ENCODE assay signal across 1 cellular context in the genomic region with DNA sequence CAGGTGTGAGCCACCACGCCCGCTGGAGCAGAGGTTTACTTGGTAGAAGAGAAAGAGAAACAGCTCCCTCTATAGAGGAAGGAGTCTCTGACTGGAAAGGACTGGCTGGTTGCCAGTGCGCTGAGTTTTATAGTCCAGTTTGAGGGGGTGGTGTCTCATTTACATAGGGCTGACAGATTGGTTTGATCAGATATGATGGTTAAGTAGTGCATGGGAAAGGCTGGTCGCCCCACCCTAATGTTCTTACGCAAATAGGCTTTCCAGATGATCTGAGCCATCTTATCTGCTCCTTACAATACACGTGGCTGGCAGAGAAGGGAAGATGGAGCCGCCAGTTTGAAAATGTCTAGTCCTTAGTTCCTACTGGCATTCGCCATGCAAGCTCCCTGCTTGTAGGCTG.
TF ChIP-seq lines count a peak whose summit lies in the region.

No MANE protein-coding gene starts in this region.

TF ChIP-seq in K562, 482 proteins besides CTCF, POLR2A, EP300 and RAD21 (continued from another document and continues in another):
- TF ChIP-seq CREB5 (CRISPR knock-in tag; IDR thresholded peaks at IDR 0.05) = no peak
- no peak for TF ChIP-seq MEF2A (IDR thresholded peaks at IDR 0.05; ENCODE audit: control insufficient read depth, low read depth, low read length)
- no peak for TF ChIP-seq ZFX (CRISPR knock-in tag; IDR thresholded peaks at IDR 0.05)
- TF ChIP-seq ZNF318 (IDR thresholded peaks at IDR 0.05; ENCODE audit: borderline replicate concordance in 1 of 2, low read depth in 1 of 2) = no peak
- TF ChIP-seq ZNF695 (CRISPR knock-in tag; IDR thresholded peaks at IDR 0.05) = no peak
- no peak for TF ChIP-seq ZNF24 (IDR thresholded peaks at IDR 0.05)
- no peak for TF ChIP-seq SRSF9 (IDR thresholded peaks at IDR 0.05; ENCODE audit: borderline replicate concordance, low read depth, low read length)
- TF ChIP-seq ZNF639 (CRISPR knock-in tag; conservative IDR thresholded peaks at IDR 0.05 in 1 of 2, IDR thresholded peaks at IDR 0.05 in 1 of 2) = no peak
- no peak for TF ChIP-seq ZNF785 (CRISPR knock-in tag; IDR thresholded peaks at IDR 0.05)
- TF ChIP-seq ZNF23 (CRISPR knock-in tag; IDR thresholded peaks at IDR 0.05) = no peak
- TF ChIP-seq, protein P1, sequence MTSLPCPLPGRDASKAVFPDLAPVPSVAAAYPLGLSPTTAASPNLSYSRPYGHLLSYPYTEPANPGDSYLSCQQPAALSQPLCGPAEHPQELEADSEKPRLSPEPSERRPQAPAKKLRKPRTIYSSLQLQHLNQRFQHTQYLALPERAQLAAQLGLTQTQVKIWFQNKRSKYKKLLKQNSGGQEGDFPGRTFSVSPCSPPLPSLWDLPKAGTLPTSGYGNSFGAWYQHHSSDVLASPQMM (CRISPR knock-in tag; IDR thresholded peaks at IDR 0.05) = no peak
- TF ChIP-seq, protein P2, sequence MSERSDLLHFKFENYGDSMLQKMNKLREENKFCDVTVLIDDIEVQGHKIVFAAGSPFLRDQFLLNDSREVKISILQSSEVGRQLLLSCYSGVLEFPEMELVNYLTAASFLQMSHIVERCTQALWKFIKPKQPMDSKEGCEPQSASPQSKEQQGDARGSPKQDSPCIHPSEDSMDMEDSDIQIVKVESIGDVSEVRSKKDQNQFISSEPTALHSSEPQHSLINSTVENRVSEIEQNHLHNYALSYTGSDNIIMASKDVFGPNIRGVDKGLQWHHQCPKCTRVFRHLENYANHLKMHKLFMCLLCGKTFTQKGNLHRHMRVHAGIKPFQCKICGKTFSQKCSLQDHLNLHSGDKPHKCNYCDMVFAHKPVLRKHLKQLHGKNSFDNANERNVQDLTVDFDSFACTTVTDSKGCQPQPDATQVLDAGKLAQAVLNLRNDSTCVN (CRISPR knock-in tag; IDR thresholded peaks at IDR 0.05) = no peak
- no peak for TF ChIP-seq E2F1 (CRISPR knock-in tag; IDR thresholded peaks at IDR 0.05)
- TF ChIP-seq CEBPB (tag; IDR thresholded peaks at IDR 0.05) = peak; percentile 59
- peak; percentile 26; the same call in 1 of the 2 replicates for TF ChIP-seq SMARCE1 (IDR thresholded peaks at IDR 0.05)
- TF ChIP-seq HNRNPL (IDR thresholded peaks at IDR 0.05; ENCODE audit: low read depth, low read length) = no peak
- no peak for TF ChIP-seq BRD4 (IDR thresholded peaks at IDR 0.05)
- TF ChIP-seq ZNF124 (CRISPR knock-in tag; IDR thresholded peaks at IDR 0.05) = no peak
- TF ChIP-seq MEIS2 (IDR thresholded peaks at IDR 0.05; ENCODE audit: partially characterized antibody) = peak; percentile 87
- 0 out of 2 replicates have a peak, but pooled peaks have one; percentile 31 for TF ChIP-seq ZNF766 (CRISPR knock-in tag; conservative IDR thresholded peaks at IDR 0.05)
- no peak for TF ChIP-seq ETV5 (CRISPR knock-in tag; IDR thresholded peaks at IDR 0.05; ENCODE audit: low read depth)
- TF ChIP-seq EHMT2 (IDR thresholded peaks at IDR 0.05) = no peak
- TF ChIP-seq ZHX1 (conservative IDR thresholded peaks at IDR 0.05; ENCODE audit: low read length) = no peak
- TF ChIP-seq SMAD1 (IDR thresholded peaks at IDR 0.05; ENCODE audit: low read depth, low read length, partially characterized antibody) = no peak
- no peak for TF ChIP-seq SAP30 (IDR thresholded peaks at IDR 0.05; ENCODE audit: borderline replicate concordance, insufficient read depth, low read depth, low read length, poor library complexity, severe bottlenecking)
- TF ChIP-seq, protein P3, sequence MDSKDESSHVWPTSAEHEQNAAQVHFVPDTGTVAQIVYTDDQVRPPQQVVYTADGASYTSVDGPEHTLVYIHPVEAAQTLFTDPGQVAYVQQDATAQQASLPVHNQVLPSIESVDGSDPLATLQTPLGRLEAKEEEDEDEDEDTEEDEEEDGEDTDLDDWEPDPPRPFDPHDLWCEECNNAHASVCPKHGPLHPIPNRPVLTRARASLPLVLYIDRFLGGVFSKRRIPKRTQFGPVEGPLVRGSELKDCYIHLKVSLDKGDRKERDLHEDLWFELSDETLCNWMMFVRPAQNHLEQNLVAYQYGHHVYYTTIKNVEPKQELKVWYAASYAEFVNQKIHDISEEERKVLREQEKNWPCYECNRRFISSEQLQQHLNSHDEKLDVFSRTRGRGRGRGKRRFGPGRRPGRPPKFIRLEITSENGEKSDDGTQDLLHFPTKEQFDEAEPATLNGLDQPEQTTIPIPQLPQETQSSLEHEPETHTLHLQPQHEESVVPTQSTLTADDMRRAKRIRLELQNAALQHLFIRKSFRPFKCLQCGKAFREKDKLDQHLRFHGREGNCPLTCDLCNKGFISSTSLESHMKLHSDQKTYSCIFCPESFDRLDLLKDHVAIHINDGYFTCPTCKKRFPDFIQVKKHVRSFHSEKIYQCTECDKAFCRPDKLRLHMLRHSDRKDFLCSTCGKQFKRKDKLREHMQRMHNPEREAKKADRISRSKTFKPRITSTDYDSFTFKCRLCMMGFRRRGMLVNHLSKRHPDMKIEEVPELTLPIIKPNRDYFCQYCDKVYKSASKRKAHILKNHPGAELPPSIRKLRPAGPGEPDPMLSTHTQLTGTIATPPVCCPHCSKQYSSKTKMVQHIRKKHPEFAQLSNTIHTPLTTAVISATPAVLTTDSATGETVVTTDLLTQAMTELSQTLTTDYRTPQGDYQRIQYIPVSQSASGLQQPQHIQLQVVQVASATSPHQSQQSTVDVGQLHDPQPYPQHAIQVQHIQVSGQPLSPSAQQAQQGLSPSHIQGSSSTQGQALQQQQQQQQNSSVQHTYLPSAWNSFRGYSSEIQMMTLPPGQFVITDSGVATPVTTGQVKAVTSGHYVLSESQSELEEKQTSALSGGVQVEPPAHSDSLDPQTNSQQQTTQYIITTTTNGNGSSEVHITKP (IDR thresholded peaks at IDR 0.05; ENCODE audit: partially characterized antibody) = peak; percentile 10
- TF ChIP-seq RFX1 (IDR thresholded peaks at IDR 0.05) = no peak
- no peak for TF ChIP-seq NFE2 (IDR thresholded peaks at IDR 0.05; ENCODE audit: low read depth)
- no peak for TF ChIP-seq ZNF253 (CRISPR knock-in tag; conservative IDR thresholded peaks at IDR 0.05)
- TF ChIP-seq ZNF41 (CRISPR knock-in tag; conservative IDR thresholded peaks at IDR 0.05) = no peak
- no peak for TF ChIP-seq HMGXB4 (CRISPR knock-in tag; IDR thresholded peaks at IDR 0.05)
- no peak for TF ChIP-seq HMGN3 (IDR thresholded peaks at IDR 0.05; ENCODE audit: borderline replicate concordance, extremely low read depth, insufficient read length, low read depth, low read length)
